In genomic region chr4:128060620-128061565, GRCh38 we compare ENCODE assay signal across 1 cellular context.
TF ChIP-seq lines count a peak whose summit lies in the region.

Gene LARP1B, plus strand, starts transcription at chr4:128061312. Its CDS starts 13,640 bp downstream, at chr4:128074952.

TF ChIP-seq in HepG2, 621 proteins besides CTCF, POLR2A, EP300 and RAD21 (continued from another document and continues in another):
- peak; percentile 99 for TF ChIP-seq ZNF142 (CRISPR knock-in tag; IDR thresholded peaks at IDR 0.05)
- 0 out of 2 replicates have a peak, but pooled peaks have one; percentile 11 for TF ChIP-seq ZNF557 (CRISPR knock-in tag; IDR thresholded peaks at IDR 0.05)
- no peak for TF ChIP-seq PAF1 (CRISPR knock-in tag; IDR thresholded peaks at IDR 0.05)
- TF ChIP-seq BRD4 (CRISPR knock-in tag; IDR thresholded peaks at IDR 0.05) = peak; percentile 73; the same call in 1 of the 2 replicates
- TF ChIP-seq ZNF101 (CRISPR knock-in tag; IDR thresholded peaks at IDR 0.05; ENCODE audit: borderline replicate concordance, low read depth) = 0 out of 2 replicates have a peak, but pooled peaks have one; percentile 48
- no peak for TF ChIP-seq NONO (IDR thresholded peaks at IDR 0.05)
- TF ChIP-seq NONO (CRISPR knock-in tag; conservative IDR thresholded peaks at IDR 0.05) = peak; percentile 78
- no peak for TF ChIP-seq ZNF878 (CRISPR knock-in tag; IDR thresholded peaks at IDR 0.05)
- no peak for TF ChIP-seq BCL6 (CRISPR knock-in tag; IDR thresholded peaks at IDR 0.05)
- TF ChIP-seq ZNF20 (CRISPR knock-in tag; IDR thresholded peaks at IDR 0.05) = no peak
- peak; percentile 87 for TF ChIP-seq ARNT2 (CRISPR knock-in tag; IDR thresholded peaks at IDR 0.05; ENCODE audit: low read depth)
- no peak for TF ChIP-seq MATR3 (CRISPR knock-in tag; IDR thresholded peaks at IDR 0.05)
- no peak for TF ChIP-seq KLF9 (CRISPR knock-in tag; IDR thresholded peaks at IDR 0.05; ENCODE audit: low read depth)
- no peak for TF ChIP-seq RFXANK (CRISPR knock-in tag; IDR thresholded peaks at IDR 0.05)
- TF ChIP-seq TCF12 (IDR thresholded peaks at IDR 0.05) = no peak
- no peak for TF ChIP-seq TCF12 (CRISPR knock-in tag; IDR thresholded peaks at IDR 0.05)
- peak; percentile 94; the same call in 1 of the 2 replicates for TF ChIP-seq ATF7-NPFF (CRISPR knock-in tag; IDR thresholded peaks at IDR 0.05; ENCODE audit: low read depth)
- TF ChIP-seq KAT8 (CRISPR knock-in tag; IDR thresholded peaks at IDR 0.05) = peak; percentile 45; the same call in 1 of the 2 replicates
- TF ChIP-seq MXD3 (CRISPR knock-in tag; IDR thresholded peaks at IDR 0.05) = peak; percentile 73
- no peak; the same call in 1 of the 2 replicates for TF ChIP-seq TIGD3 (CRISPR knock-in tag; IDR thresholded peaks at IDR 0.05; ENCODE audit: borderline replicate concordance)
- no peak for TF ChIP-seq ZNF7 (CRISPR knock-in tag; IDR thresholded peaks at IDR 0.05)
- TF ChIP-seq ZNF788 (CRISPR knock-in tag; IDR thresholded peaks at IDR 0.05; ENCODE audit: borderline replicate concordance) = no peak; the same call in 1 of the 2 replicates
- peak; percentile 67; the same call in 1 of the 2 replicates for TF ChIP-seq HOMEZ (CRISPR knock-in tag; IDR thresholded peaks at IDR 0.05; ENCODE audit: low read depth)
- TF ChIP-seq NFE2L2 (IDR thresholded peaks at IDR 0.05; ENCODE audit: low read length) = no peak
- peak; percentile 88 for TF ChIP-seq DRAP1 (CRISPR knock-in tag; IDR thresholded peaks at IDR 0.05)
- TF ChIP-seq ZNF510 (CRISPR knock-in tag; IDR thresholded peaks at IDR 0.05; ENCODE audit: low read depth) = no peak
- no peak for TF ChIP-seq ATRX (CRISPR knock-in tag; IDR thresholded peaks at IDR 0.05; ENCODE audit: borderline replicate concordance)
- TF ChIP-seq ZC3H4 (CRISPR knock-in tag; IDR thresholded peaks at IDR 0.05; ENCODE audit: borderline replicate concordance) = 0 out of 2 replicates have a peak, but pooled peaks have one; percentile 11
- TF ChIP-seq ZNF75D (CRISPR knock-in tag; IDR thresholded peaks at IDR 0.05; ENCODE audit: borderline replicate concordance) = no peak
- peak; percentile 70 for TF ChIP-seq KMT2A (CRISPR knock-in tag; IDR thresholded peaks at IDR 0.05)
- TF ChIP-seq ZNF383 (CRISPR knock-in tag; IDR thresholded peaks at IDR 0.05; ENCODE audit: borderline replicate concordance) = peak; percentile 71; the same call in 1 of the 2 replicates
- TF ChIP-seq ZNF30 (CRISPR knock-in tag; IDR thresholded peaks at IDR 0.05) = no peak
- TF ChIP-seq BHLHE40 (IDR thresholded peaks at IDR 0.05; ENCODE audit: low read length) = no peak; the same call in 1 of the 2 replicates
- no peak for TF ChIP-seq CHD4 (IDR thresholded peaks at IDR 0.05; ENCODE audit: borderline replicate concordance, low read length)
- peak; percentile 92 for TF ChIP-seq POGK (CRISPR knock-in tag; conservative IDR thresholded peaks at IDR 0.05)
- TF ChIP-seq KLF15 (CRISPR knock-in tag; IDR thresholded peaks at IDR 0.05; ENCODE audit: borderline replicate concordance) = peak; percentile 61; the same call in 1 of the 2 replicates
- TF ChIP-seq U2AF1 (optimal IDR thresholded peaks at IDR 0.05; ENCODE audit: low read depth, low read length) = no peak
- TF ChIP-seq HINFP (CRISPR knock-in tag; IDR thresholded peaks at IDR 0.05; ENCODE audit: low read depth) = peak; percentile 70
- TF ChIP-seq DNMT3B (CRISPR knock-in tag; conservative IDR thresholded peaks at IDR 0.05) = no peak
- TF ChIP-seq ZNF558 (CRISPR knock-in tag; IDR thresholded peaks at IDR 0.05; ENCODE audit: borderline replicate concordance) = no peak; the same call in 1 of the 2 replicates
- TF ChIP-seq CREB3 (CRISPR knock-in tag; IDR thresholded peaks at IDR 0.05) = peak; percentile 83
- TF ChIP-seq ZBTB8A (CRISPR knock-in tag; IDR thresholded peaks at IDR 0.05; ENCODE audit: borderline replicate concordance, low read depth) = no peak
- no peak for TF ChIP-seq CEBPG (CRISPR knock-in tag; IDR thresholded peaks at IDR 0.05)
- no peak for TF ChIP-seq ZNF501 (CRISPR knock-in tag; IDR thresholded peaks at IDR 0.05)
- TF ChIP-seq ZNF367 (CRISPR knock-in tag; IDR thresholded peaks at IDR 0.05; ENCODE audit: borderline replicate concordance) = no peak
- TF ChIP-seq MYC (CRISPR knock-in tag; IDR thresholded peaks at IDR 0.05; ENCODE audit: borderline replicate concordance) = peak; percentile 95
- TF ChIP-seq MXD1 (CRISPR knock-in tag; IDR thresholded peaks at IDR 0.05) = peak; percentile 66; the same call in 1 of the 2 replicates
- no peak for TF ChIP-seq ZNF772 (CRISPR knock-in tag; IDR thresholded peaks at IDR 0.05)
- TF ChIP-seq ZNF800 (CRISPR knock-in tag; IDR thresholded peaks at IDR 0.05) = peak; percentile 70
- no peak for TF ChIP-seq HDAC6 (IDR thresholded peaks at IDR 0.05; ENCODE audit: low read depth, low read length)
- no peak for TF ChIP-seq ZNF12 (CRISPR knock-in tag; IDR thresholded peaks at IDR 0.05)
- no peak for TF ChIP-seq FOXK2 (IDR thresholded peaks at IDR 0.05)
